ENCODE assay signal across 8 cellular contexts in genomic region chr17:78289802-78290363, GRCh38. TPM values are rescaled to one million over a fixed set of nuclear protein-coding genes. Genes with fewer than 3 reads are reported as not detected.
DNase-seq lines count a peak whose midpoint lies in the region; ATAC-seq and TF ChIP-seq lines count a peak whose summit lies in the region.

No MANE protein-coding gene starts in this region.

- peak; percentile 85 for TF ChIP-seq CTCF in AG09319 (IDR thresholded peaks at IDR 0.05; ENCODE audit: low read depth, low read length)

- ATAC-seq in GM21381 (IDR thresholded peaks at IDR 0.05; ENCODE audit: unreplicated experiment), result no peak

- no peak overlapping the region for H3K27ac ChIP-seq in caudate nucleus (ENCODE audit: low read depth, low read length)

- H3K36me3 ChIP-seq in H7 (replicated peaks; ENCODE audit: control insufficient read depth, insufficient read depth, low read length), result no peaks in the 10 kb centered on the region

- peak; percentile 88 for DNase-seq in AG09319 (ENCODE audit: extremely low read depth, low read depth)
- DNase-seq in H7, result peak; percentile 91
- peak; percentile 56 to 83 for DNase-seq in NCI-H446 (lab: John Stamatoyannopoulos, UW)
- DNase-seq in activated CD4-positive, CD25-positive, alpha-beta regulatory T cell treated with anti-CD3 and anti-CD28 coated beads, Interleukin-2, amount 50 U/mL, for 16 hours (ENCODE audit: low read depth, low spot score), result peak; percentile 54
- DNase-seq in caudate nucleus (lab: John Stamatoyannopoulos, UW), result peak in 54 of 61 donors; percentile 3 to 79 (median 36)
- peak; percentile 72 for DNase-seq in kidney glomerular epithelial cell (lab: John Stamatoyannopoulos, UW)
- peak; percentile 71 to 75 for DNase-seq in stimulated activated CD4-positive, alpha-beta T cell treated with anti-CD3 and anti-CD28 coated beads, Interleukin-2, amount 100 ng/mL, for 24 hours

- no peak overlapping the region for H3K4me3 ChIP-seq in H7 (ENCODE audit: insufficient read depth, low read depth, low read length)

- no peaks in the 10 kb centered on the region for H3K27me3 ChIP-seq in H7 (ENCODE audit: control insufficient read depth, insufficient read depth, low read length)

RNA-seq across cellular contexts. Expression of gene TMEM235, which starts 58.5 kb away (rescaled TPM):
- not detected in 2 replicates for total RNA-seq in H7 (2014; rRNA removed; shearing (Covaris generic))

Comparison
In these comparisons a context has a peak if more than half of its experiments do, and no peak if none do; other contexts are left out.
1. DNase-seq: peak in every context shown above with its lines; median percentile 91 in H7; 88 in AG09319; 73 in stimulated activated CD4-positive, alpha-beta T cell treated with anti-CD3 and anti-CD28 coated beads, Interleukin-2, amount 100 ng/mL, for 24 hours; 72 in kidney glomerular epithelial cell; 70 in NCI-H446; 54 in activated CD4-positive, CD25-positive, alpha-beta regulatory T cell treated with anti-CD3 and anti-CD28 coated beads, Interleukin-2, amount 50 U/mL, for 16 hours; 36 in caudate nucleus.